In the genomic region with DNA sequence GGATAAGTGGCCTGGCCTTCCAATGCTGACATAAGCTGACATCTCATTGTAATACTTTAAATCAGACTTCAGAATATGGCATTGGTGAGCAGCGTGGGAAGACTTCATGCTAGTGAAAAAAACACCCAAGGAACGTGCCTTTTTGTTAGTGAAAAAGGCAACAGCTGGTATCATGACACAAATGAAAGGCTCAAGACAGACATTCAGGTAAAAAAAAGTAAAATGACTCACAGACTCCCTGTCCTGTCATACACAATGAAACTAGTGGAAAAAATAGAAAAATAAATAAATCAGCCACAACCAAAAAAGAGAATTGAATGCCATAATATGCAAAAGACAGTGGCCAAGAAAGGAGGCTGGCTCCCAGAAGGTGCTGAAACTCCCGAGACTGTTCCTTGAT, we compare ENCODE assay signal across 2 cellular contexts.
TF ChIP-seq lines count a peak whose summit lies in the region.

No MANE protein-coding gene starts in this region.

TF ChIP-seq in GM23338, 12 proteins besides CTCF, POLR2A, EP300 and RAD21:
- TF ChIP-seq ZNF114 (CRISPR knock-in tag; IDR thresholded peaks at IDR 0.05) (no peak), POLR2AphosphoS5 (IDR thresholded peaks at IDR 0.05; ENCODE audit: low read depth) (no peak), EZH2 (IDR thresholded peaks at IDR 0.05; ENCODE audit: low read depth, unreplicated experiment) (no peak), JUNB (IDR thresholded peaks at IDR 0.05; ENCODE audit: unreplicated experiment) (no peak), EZH2phosphoT487 (IDR thresholded peaks at IDR 0.05; ENCODE audit: unreplicated experiment) (no peak), NANOG (IDR thresholded peaks at IDR 0.05; ENCODE audit: borderline replicate concordance) (no peak), ZNF331 (CRISPR knock-in tag; IDR thresholded peaks at IDR 0.05; ENCODE audit: low read depth) (no peak)
- TF ChIP-seq, protein P1, sequence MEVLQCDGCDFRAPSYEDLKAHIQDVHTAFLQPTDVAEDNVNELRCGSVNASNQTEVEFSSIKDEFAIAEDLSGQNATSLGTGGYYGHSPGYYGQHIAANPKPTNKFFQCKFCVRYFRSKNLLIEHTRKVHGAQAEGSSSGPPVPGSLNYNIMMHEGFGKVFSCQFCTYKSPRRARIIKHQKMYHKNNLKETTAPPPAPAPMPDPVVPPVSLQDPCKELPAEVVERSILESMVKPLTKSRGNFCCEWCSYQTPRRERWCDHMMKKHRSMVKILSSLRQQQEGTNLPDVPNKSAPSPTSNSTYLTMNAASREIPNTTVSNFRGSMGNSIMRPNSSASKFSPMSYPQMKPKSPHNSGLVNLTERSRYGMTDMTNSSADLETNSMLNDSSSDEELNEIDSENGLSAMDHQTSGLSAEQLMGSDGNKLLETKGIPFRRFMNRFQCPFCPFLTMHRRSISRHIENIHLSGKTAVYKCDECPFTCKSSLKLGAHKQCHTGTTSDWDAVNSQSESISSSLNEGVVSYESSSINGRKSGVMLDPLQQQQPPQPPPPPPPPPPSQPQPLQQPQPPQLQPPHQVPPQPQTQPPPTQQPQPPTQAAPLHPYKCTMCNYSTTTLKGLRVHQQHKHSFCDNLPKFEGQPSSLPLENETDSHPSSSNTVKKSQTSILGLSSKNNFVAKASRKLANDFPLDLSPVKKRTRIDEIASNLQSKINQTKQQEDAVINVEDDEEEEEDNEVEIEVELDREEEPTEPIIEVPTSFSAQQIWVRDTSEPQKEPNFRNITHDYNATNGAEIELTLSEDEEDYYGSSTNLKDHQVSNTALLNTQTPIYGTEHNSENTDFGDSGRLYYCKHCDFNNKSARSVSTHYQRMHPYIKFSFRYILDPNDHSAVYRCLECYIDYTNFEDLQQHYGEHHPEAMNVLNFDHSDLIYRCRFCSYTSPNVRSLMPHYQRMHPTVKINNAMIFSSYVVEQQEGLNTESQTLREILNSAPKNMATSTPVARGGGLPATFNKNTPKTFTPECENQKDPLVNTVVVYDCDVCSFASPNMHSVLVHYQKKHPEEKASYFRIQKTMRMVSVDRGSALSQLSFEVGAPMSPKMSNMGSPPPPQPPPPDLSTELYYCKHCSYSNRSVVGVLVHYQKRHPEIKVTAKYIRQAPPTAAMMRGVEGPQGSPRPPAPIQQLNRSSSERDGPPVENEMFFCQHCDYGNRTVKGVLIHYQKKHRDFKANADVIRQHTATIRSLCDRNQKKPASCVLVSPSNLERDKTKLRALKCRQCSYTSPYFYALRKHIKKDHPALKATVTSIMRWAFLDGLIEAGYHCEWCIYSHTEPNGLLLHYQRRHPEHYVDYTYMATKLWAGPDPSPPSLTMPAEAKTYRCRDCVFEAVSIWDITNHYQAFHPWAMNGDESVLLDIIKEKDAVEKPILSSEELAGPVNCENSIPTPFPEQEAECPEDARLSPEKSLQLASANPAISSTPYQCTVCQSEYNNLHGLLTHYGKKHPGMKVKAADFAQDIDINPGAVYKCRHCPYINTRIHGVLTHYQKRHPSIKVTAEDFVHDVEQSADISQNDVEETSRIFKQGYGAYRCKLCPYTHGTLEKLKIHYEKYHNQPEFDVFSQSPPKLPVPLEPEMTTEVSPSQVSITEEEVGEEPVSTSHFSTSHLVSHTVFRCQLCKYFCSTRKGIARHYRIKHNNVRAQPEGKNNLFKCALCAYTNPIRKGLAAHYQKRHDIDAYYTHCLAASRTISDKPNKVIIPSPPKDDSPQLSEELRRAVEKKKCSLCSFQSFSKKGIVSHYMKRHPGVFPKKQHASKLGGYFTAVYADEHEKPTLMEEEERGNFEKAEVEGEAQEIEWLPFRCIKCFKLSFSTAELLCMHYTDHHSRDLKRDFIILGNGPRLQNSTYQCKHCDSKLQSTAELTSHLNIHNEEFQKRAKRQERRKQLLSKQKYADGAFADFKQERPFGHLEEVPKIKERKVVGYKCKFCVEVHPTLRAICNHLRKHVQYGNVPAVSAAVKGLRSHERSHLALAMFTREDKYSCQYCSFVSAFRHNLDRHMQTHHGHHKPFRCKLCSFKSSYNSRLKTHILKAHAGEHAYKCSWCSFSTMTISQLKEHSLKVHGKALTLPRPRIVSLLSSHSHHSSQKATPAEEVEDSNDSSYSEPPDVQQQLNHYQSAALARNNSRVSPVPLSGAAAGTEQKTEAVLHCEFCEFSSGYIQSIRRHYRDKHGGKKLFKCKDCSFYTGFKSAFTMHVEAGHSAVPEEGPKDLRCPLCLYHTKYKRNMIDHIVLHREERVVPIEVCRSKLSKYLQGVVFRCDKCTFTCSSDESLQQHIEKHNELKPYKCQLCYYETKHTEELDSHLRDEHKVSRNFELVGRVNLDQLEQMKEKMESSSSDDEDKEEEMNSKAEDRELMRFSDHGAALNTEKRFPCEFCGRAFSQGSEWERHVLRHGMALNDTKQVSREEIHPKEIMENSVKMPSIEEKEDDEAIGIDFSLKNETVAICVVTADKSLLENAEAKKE (CRISPR knock-in tag; IDR thresholded peaks at IDR 0.05) = no peak
TF ChIP-seq in GM23338: peak in this region for 0.

TF ChIP-seq in HepG2, 621 proteins besides CTCF, POLR2A, EP300 and RAD21:
- TF ChIP-seq ATF7-NPFF (CRISPR knock-in tag; IDR thresholded peaks at IDR 0.05; ENCODE audit: low read depth) = no peak
- no peak for TF ChIP-seq NR2C2 (CRISPR knock-in tag; IDR thresholded peaks at IDR 0.05; ENCODE audit: borderline replicate concordance)
- no peak for TF ChIP-seq JUNB (CRISPR knock-in tag; IDR thresholded peaks at IDR 0.05; ENCODE audit: borderline replicate concordance)
- TF ChIP-seq TERF1 (CRISPR knock-in tag; IDR thresholded peaks at IDR 0.05) = no peak
- TF ChIP-seq KLF16 (CRISPR knock-in tag; IDR thresholded peaks at IDR 0.05) = no peak
- no peak for TF ChIP-seq GABPA (IDR thresholded peaks at IDR 0.05; ENCODE audit: low read depth, low read length)
- no peak for TF ChIP-seq GABPA (CRISPR knock-in tag; IDR thresholded peaks at IDR 0.05; ENCODE audit: low read depth)
- TF ChIP-seq POLR2AphosphoS5 (IDR thresholded peaks at IDR 0.05; ENCODE audit: low read depth, low read length) = no peak
- TF ChIP-seq NAIF1 (CRISPR knock-in tag; IDR thresholded peaks at IDR 0.05; ENCODE audit: borderline replicate concordance) = no peak
- no peak for TF ChIP-seq MATR3 (CRISPR knock-in tag; IDR thresholded peaks at IDR 0.05)
- TF ChIP-seq ZNF512 (CRISPR knock-in tag; IDR thresholded peaks at IDR 0.05) = no peak
- TF ChIP-seq CHD2 (IDR thresholded peaks at IDR 0.05; ENCODE audit: low read depth, low read length) = no peak
TF ChIP-seq in HepG2: peak in this region for 0.
